26 cellular contexts compared by ENCODE assay signal in the genomic region with DNA sequence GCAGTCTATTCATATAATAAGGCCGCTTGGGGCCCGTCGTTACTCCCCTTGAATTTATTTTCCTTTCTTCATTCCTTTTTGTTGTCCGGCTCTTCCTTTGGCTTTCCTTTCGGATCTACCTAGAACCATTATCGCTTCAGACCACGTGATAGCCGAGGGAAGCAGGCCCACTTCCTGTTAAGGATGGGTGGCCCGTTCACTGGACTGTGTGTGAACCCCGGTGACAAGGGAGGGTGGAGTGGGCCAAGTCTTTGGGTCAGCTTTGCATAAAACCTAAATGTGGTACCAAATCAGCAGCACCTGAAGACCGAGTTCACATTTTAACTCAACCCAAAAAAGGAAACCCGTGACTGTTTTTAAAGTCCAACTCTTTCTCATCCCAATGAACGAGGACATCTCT.
"Had no signal": no experiment of that assay in that cellular context is flagged by ENCODE, and none has a peak within 500 bp of the region (broad histone marks: within the 10 kb centered on the region; RNA-seq: fewer than 3 reads in every experiment).

No MANE protein-coding gene starts in this region.

- FAIRE-seq: small intestine, urothelium cell line had no signal

- H3K27me3 ChIP-seq: neural progenitor cell, ovary, right lobe of liver, stomach, thyroid gland, tibial nerve, upper lobe of left lung, vagina had no signal

- H3K9ac ChIP-seq: neural progenitor cell, parathyroid adenoma had no signal

- H3K79me2 ChIP-seq: parathyroid adenoma had no signal

- H3K4me2 ChIP-seq: neural progenitor cell had no signal

- ATAC-seq: natural killer cell treated with Interleukin-12 subunit alpha and Interleukin-12 subunit beta and Interleukin-15 and Interleukin-18, amount 100 ng/mL, for 72 hours; psoas muscle; right cardiac atrium; right lobe of liver; stimulated activated effector memory CD8-positive, alpha-beta T cell treated with anti-CD3 and anti-CD28 coated beads, Interleukin-12 subunit alpha, Interleukin-12 subunit beta, amount 100 ng/mL, for 72 hours; stimulated activated naive B cell treated with anti-CD40 and anti-IgM and Interleukin-4, amounts not matched to agents 10 μg/mL and 1 μg/mL and 100 μg/mL, for 72 hours had no signal

- H2AFZ ChIP-seq: neural progenitor cell, parathyroid adenoma had no signal

- H3K36me3 ChIP-seq: neural progenitor cell, ovary, right lobe of liver, sigmoid colon, stomach, thoracic aorta, thyroid gland, tibial nerve, upper lobe of left lung, vagina had no signal

- DNase-seq: occipital lobe; ovary; posterior cingulate gyrus; psoas muscle; right cardiac atrium; right lobe of liver; sigmoid colon; small intestine; stimulated activated CD4-positive, alpha-beta T cell treated with anti-CD3 and anti-CD28 coated beads, Interleukin-15, amount 100 ng/mL, for 24 hours; stimulated activated CD4-positive, alpha-beta T cell treated with anti-CD3 and anti-CD28 coated beads, Interleukin-2, amount 100 ng/mL, for 24 hours; stimulated activated CD4-positive, alpha-beta T cell treated with anti-CD3 and anti-CD28 coated beads, Interleukin-2, amount 100 ng/mL, for 48 hours; stimulated activated CD4-positive, alpha-beta T cell treated with anti-CD3 and anti-CD28 coated beads, Interleukin-4, amount 100 ng/mL, for 24 hours; stimulated activated naive B cell treated with anti-CD40 and anti-IgM and Interleukin-4, amounts not matched to agents 10 μg/mL and 1 μg/mL and 100 μg/mL, for 72 hours; stimulated activated naive CD4-positive, alpha-beta T cell treated with Interleukin-2 at 50 U/mL for 16 hours; stomach; thyroid gland; trophoblast cell had no signal

- H3K27ac ChIP-seq: neural progenitor cell, ovary, parathyroid adenoma, psoas muscle, right lobe of liver, sigmoid colon, stomach, thoracic aorta, thyroid gland, tibial nerve, upper lobe of left lung, vagina had no signal

- H3K4me1 ChIP-seq: parathyroid adenoma, psoas muscle, right lobe of liver, sigmoid colon, stomach, thyroid gland, tibial nerve, upper lobe of left lung, vagina had no signal

- H3K4me3 ChIP-seq: neural progenitor cell, ovary, psoas muscle, right lobe of liver, sigmoid colon, stomach, thoracic aorta, thyroid gland, tibial nerve, upper lobe of left lung, vagina had no signal

- H3K9me3 ChIP-seq: ovary, psoas muscle, right lobe of liver, sigmoid colon, stomach, thoracic aorta, thyroid gland, tibial nerve, vagina had no signal
